Comparison of ENCODE assay signal across 8 cellular contexts in the genomic region with DNA sequence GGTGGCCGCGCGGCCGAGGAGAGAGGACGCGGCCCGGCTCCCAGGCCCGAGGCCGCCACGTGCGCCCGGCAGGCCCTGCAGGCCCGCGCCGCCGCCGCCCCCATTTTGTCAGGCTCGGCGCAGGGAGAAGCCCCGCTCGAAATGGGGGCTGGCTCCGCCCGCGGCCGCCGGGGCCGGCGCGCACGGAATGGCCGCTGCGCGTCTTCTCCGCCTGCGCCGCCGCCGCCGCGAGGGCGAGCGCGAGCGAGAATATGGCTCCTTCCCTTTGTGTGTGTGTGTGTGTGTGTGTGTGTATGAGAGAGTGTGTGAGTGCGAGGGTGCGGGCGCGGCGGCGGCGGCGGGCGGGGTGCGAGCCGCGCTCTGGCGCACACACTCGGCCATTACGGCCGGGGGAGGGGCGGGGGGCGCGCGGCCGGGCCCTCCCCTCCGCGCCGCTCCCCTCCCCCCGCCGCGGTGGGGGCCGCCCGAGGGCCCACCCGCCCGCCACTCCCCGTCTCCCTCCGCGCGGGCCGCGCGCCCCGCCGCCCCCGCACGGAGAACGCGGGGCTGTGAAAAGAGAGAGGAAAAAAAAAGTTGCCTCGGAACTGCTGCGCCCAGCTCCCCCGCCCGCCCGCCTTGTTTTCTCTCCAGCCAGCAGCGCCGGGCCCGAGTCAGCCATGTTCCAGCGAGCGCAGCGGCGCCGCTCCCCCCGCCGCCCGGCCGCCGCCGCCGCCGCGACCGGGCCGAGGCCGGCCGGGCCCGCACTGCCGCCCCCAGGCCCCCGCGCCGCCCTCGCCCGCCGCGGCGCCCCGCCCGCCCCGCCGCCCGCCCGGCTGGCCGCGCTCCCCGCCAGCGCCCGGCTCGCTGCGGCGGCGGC. TPM values are rescaled to one million over a fixed set of nuclear protein-coding genes. Genes with fewer than 3 reads are reported as not detected.
DNase-seq lines count a peak whose midpoint lies in the region; ATAC-seq and TF ChIP-seq lines count a peak whose summit lies in the region.

No MANE protein-coding gene starts in this region.

- DNase-seq in A673 (ENCODE audit: low spot score) (peak; percentile 89), NCI-H460 (ENCODE audit: extremely low read depth, low read depth) (peak; percentile 58), medulla oblongata (ENCODE audit: extremely low spot score) (peak; percentile 81)
- peak; percentile 61 for DNase-seq in activated CD8-positive, alpha-beta memory T cell treated with anti-CD3 and anti-CD28 coated beads for 1 hour (ENCODE audit: extremely low read depth in 1 of 2, low read depth in 1 of 2)
- DNase-seq in effector CD8-positive, alpha-beta T cell (lab: John Stamatoyannopoulos, UW): peak; percentile 70
- peak; percentile 54 for DNase-seq in stimulated activated CD8-positive, alpha-beta memory T cell treated with anti-CD3 and anti-CD28 coated beads, Interleukin-12 subunit alpha, Interleukin-12 subunit beta, amount 100 ng/mL, for 24 hours (ENCODE audit: extremely low read depth)

- BruUV-seq in A673 (replicated peaks; lab: Mats Ljungman, UMichigan): no TSS peak

- intact Hi-C loops in A673 (cut with micrococcal nuclease; ENCODE audit: unreplicated experiment): loop anchor here (5.0 kb wide), 2 partner anchors 108 to 338 kb away; no protein-coding TSS in a partner anchor

- TF ChIP-seq CTCF in A673 (conservative IDR thresholded peaks at IDR 0.05; ENCODE audit: low read depth, low read length): no peak

- peak overlapping the region; percentile 94 for H3K27ac ChIP-seq in A673 (ENCODE audit: low read depth, low read length, poor library complexity, severe bottlenecking)

- ATAC-seq in GM18517 (IDR thresholded peaks at IDR 0.05; ENCODE audit: unreplicated experiment) (peak; percentile 20), HG03066 (IDR thresholded peaks at IDR 0.05; ENCODE audit: low read depth, unreplicated experiment) (peak; percentile 23)

- CTCF ChIA-PET in A673 (lab: Charles Lee): no interaction called here

- peaks cover 34% of the 10 kb centered on the region for H3K4me1 ChIP-seq in A673 (ENCODE audit: insufficient read depth, low read length, poor library complexity, severe bottlenecking)

- no peaks in the 10 kb centered on the region for H3K27me3 ChIP-seq in A673 (replicated peaks; ENCODE audit: insufficient read depth, low read depth, low read length, poor library complexity)

- H3K36me3 ChIP-seq in A673 (ENCODE audit: insufficient read depth, low read length, poor library complexity, severe bottlenecking): peaks cover 31% of the 10 kb centered on the region

- POLR2A ChIA-PET in A673 (lab: Charles Lee; ENCODE audit: low non-redundant PET): interaction anchor here (0.6 to 0.7 kb wide), 3 partner anchors 116 to 274 kb away, joined by 3 to 8 read pairs (median 7); no protein-coding TSS in a partner anchor

- peak overlapping the region; percentile 65 for H3K4me3 ChIP-seq in A673 (ENCODE audit: low read depth, low read length, poor library complexity, severe bottlenecking)

- no peaks in the 10 kb centered on the region for H3K9me3 ChIP-seq in A673 (ENCODE audit: low read depth, low read length, poor library complexity, severe bottlenecking)

RNA-seq across cellular contexts. Expression of a gene that starts 1.0 kb away (rescaled TPM):
- 1,533 and 1,602 TPM in 2 replicates for total RNA-seq in A673 (2021)
- 532 and 562 TPM in 2 replicates for total RNA-seq in NCI-H460 (2014; rRNA removed; shearing (Covaris generic))
- polyA plus RNA-seq in NCI-H460 (2014; cell fraction: nucleus; rRNA removed): 924 and 1,227 TPM in 2 replicates

RNA-seq across cellular contexts. Expression of a gene that starts 42.4 kb away (rescaled TPM):
- 0.21 TPM in 1 of 2 replicates, not detected in the other for total RNA-seq in A673 (2021)
- total RNA-seq in NCI-H460 (2014; rRNA removed; shearing (Covaris generic)): not detected in 2 replicates
- polyA plus RNA-seq in NCI-H460 (2014; cell fraction: nucleus; rRNA removed): not detected in 2 replicates

Comparison
In these comparisons a context has a peak if more than half of its experiments do, and no peak if none do; other contexts are left out.
1. Peak in every context shown above with its lines: DNase-seq, ATAC-seq, H3K4me3 ChIP-seq and H3K27ac ChIP-seq.